ENCODE assay signal across 8 cellular contexts in genomic region chr6:163413054-163413344, GRCh38. TPM values are rescaled to one million over a fixed set of nuclear protein-coding genes. Genes with fewer than 3 reads are reported as not detected.
DNase-seq lines count a peak whose midpoint lies in the region; ATAC-seq and TF ChIP-seq lines count a peak whose summit lies in the region.

No MANE protein-coding gene starts in this region.

- no peak for TF ChIP-seq POLR2A in Peyer's patch (IDR thresholded peaks at IDR 0.05)

- TF ChIP-seq CTCF in Peyer's patch (IDR thresholded peaks at IDR 0.05) (no peak), epithelial cell of esophagus (IDR thresholded peaks at IDR 0.05; ENCODE audit: insufficient read depth, low read depth, low read length, missing control alignments) (no peak), parathyroid adenoma (IDR thresholded peaks at IDR 0.05) (no peak)

- H2AFZ ChIP-seq in parathyroid adenoma = peak overlapping the region; percentile 90

- H3K79me2 ChIP-seq in parathyroid adenoma = peaks cover 9% of the 10 kb centered on the region

- peak overlapping the region; percentile 95 to 98 (median 98) for H3K27ac ChIP-seq in Peyer's patch
- peak overlapping the region; percentile 83 for H3K27ac ChIP-seq in parathyroid adenoma

- ATAC-seq in HG02970 (IDR thresholded peaks at IDR 0.05; ENCODE audit: low FRiP score, unreplicated experiment) (no peak), GM21515 (IDR thresholded peaks at IDR 0.05; ENCODE audit: unreplicated experiment) (no peak), HG02571 (IDR thresholded peaks at IDR 0.05; ENCODE audit: unreplicated experiment) (no peak)

- H3K4me3 ChIP-seq in Peyer's patch (peak overlapping the region; percentile 70 to 91 (median 76)), epithelial cell of esophagus (ENCODE audit: low read length) (peak overlapping the region; percentile 55), parathyroid adenoma (ENCODE audit: low read depth, low read length) (peak overlapping the region; percentile 70)

- H3K27me3 ChIP-seq in Peyer's patch (no peaks in the 10 kb centered on the region), parathyroid adenoma (ENCODE audit: control insufficient read depth, insufficient read depth, low read length) (no peaks in the 10 kb centered on the region)

- H3K9me3 ChIP-seq in ES-I3 (ENCODE audit: control insufficient read depth, insufficient read depth, low read length) = no peaks in the 10 kb centered on the region
- H3K9me3 ChIP-seq in Peyer's patch = no peaks in the 10 kb centered on the region
- no peaks in the 10 kb centered on the region for H3K9me3 ChIP-seq in parathyroid adenoma (ENCODE audit: control insufficient read depth, low read length)

- H3K4me1 ChIP-seq in ES-I3 (ENCODE audit: insufficient read depth, low read length) (peaks cover 7% of the 10 kb centered on the region), Peyer's patch (peaks cover 0 to 4% (median 0%) of the 10 kb centered on the region in 4 donors), parathyroid adenoma (peaks cover 11% of the 10 kb centered on the region)

- DNase-seq in Peyer's patch (no peak), epithelial cell of esophagus (ENCODE audit: low read depth) (no peak), DMS53 (lab: John Stamatoyannopoulos, UW) (no peak)

- peak overlapping the region; percentile 74 for H3K4me2 ChIP-seq in parathyroid adenoma (ENCODE audit: low read length)

- H3K36me3 ChIP-seq in ES-I3 (ENCODE audit: insufficient read depth, low read length) = no peaks in the 10 kb centered on the region
- no peaks in the 10 kb centered on the region for H3K36me3 ChIP-seq in Peyer's patch
- no peaks in the 10 kb centered on the region for H3K36me3 ChIP-seq in parathyroid adenoma (ENCODE audit: control insufficient read depth, insufficient read depth, low read length)

- peak overlapping the region; percentile 98 for H3K9ac ChIP-seq in ES-I3 (ENCODE audit: low read depth, low read length)
- peak overlapping the region; percentile 6 for H3K9ac ChIP-seq in parathyroid adenoma

RNA-seq across cellular contexts. Expression of gene QKI, which starts 1.5 kb away (rescaled TPM):
- total RNA-seq in Peyer's patch = 100 to 1,000 TPM in 1 of 4 donors, 10 to 100 TPM in 2, 1 to 10 TPM in 1; 8.4 to 107 (median 37.1) TPM
